ENCODE assay signal across 9 cellular contexts in the genomic region with DNA sequence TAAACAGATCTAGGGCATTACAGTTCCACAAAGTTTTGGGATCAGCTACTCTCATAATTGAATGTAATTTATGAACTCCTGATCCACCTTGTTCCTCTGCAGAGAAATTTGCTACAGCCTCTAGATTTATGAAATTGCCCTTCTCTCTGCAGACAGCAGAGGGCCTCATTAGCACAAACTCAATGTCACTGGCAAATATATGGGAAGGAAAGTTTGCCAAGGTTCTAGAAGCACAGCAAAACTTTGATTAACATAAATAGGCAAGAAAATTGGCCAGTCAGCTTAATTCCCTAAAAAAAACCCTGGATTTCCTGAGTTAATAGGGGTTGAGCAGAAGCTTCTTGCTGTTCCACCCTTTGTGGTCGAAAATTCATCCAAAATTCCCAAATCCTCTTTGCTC. TPM values are rescaled to one million over a fixed set of nuclear protein-coding genes. Genes with fewer than 3 reads are reported as not detected.
A peak's percentile ranks its signal among the peaks of the same experiment; 100 is the strongest.
DNase-seq lines count a peak whose midpoint lies in the region; ATAC-seq, FAIRE-seq and TF ChIP-seq lines count a peak whose summit lies in the region.
"Had no signal": no experiment of that assay in that cellular context is flagged by ENCODE, and none has a peak within 500 bp of the region (broad histone marks: within the 10 kb centered on the region; RNA-seq: fewer than 3 reads in every experiment).

No MANE protein-coding gene starts in this region.

- no peaks in the 10 kb centered on the region for H3K27me3 Mint-ChIP-seq in neural crest cell (ENCODE audit: low read depth)

- CTCF ChIA-PET in PC-3 (lab: Charles Lee) (interaction anchor here (1.4 to 2.1 kb wide), 2 partner anchors 116 to 117 kb away, joined by 4 to 9 read pairs; partner anchors contain the start of genes NCBP2L and TSC22D3), endothelial cell of umbilical vein (lab: Charles Lee) (interaction anchor here (0.8 to 5.0 kb wide), 13 partner anchors 10 to 236 kb away, joined by 3 to 109 read pairs (median 8); partner anchors contain the start of genes MID2, NCBP2L, PRPS1 and TSC22D3)

- no peaks in the 10 kb centered on the region for H3K9me1 ChIP-seq in endothelial cell of umbilical vein (replicated peaks; ENCODE audit: control insufficient read depth, extremely low read depth, insufficient read depth, low read length)

- ATAC-seq in PC-3 = no peak
- ATAC-seq in HG02610 (IDR thresholded peaks at IDR 0.05; ENCODE audit: unreplicated experiment) = no peak
- ATAC-seq in HG02938 (IDR thresholded peaks at IDR 0.05; ENCODE audit: unreplicated experiment) = no peak

- intact Hi-C loops in PC-3 (cut with micrococcal nuclease) = loop anchor here (1.0 to 10.0 kb wide), 5 partner anchors 59 to 413 kb away; partner anchors contain the start of gene NCBP2L
- intact Hi-C loops in endothelial cell of umbilical vein (cut with micrococcal nuclease) = loop anchor here (1.0 to 5.0 kb wide), 4 partner anchors 59 to 413 kb away; partner anchors contain the start of gene NCBP2L

- no peak for TF ChIP-seq POLR2A in endothelial cell of umbilical vein (IDR thresholded peaks at IDR 0.05; ENCODE audit: low read depth, low read length)

- H3K4me1 ChIP-seq in PC-3 (ENCODE audit: insufficient read depth, low read length) (peaks cover 14% of the 10 kb centered on the region), endothelial cell of umbilical vein (ENCODE audit: control insufficient read depth, extremely low read depth, insufficient read depth, low read length) (peaks cover 2% of the 10 kb centered on the region)
- H3K4me1 ChIP-seq in effector memory CD4-positive, alpha-beta T cell (ENCODE audit: control insufficient read depth, insufficient read depth, low read length, poor library complexity, severe bottlenecking) = peaks cover 5% of the 10 kb centered on the region

- H3K9me3 ChIP-seq in PC-3 (ENCODE audit: low read length) (no peaks in the 10 kb centered on the region), endothelial cell of umbilical vein (replicated peaks; ENCODE audit: control insufficient read depth, insufficient read depth, low read length) (no peaks in the 10 kb centered on the region)
- no peaks in the 10 kb centered on the region for H3K9me3 ChIP-seq in effector memory CD4-positive, alpha-beta T cell (ENCODE audit: control insufficient read depth, low read length)
- H3K9me3 ChIP-seq: SJSA1 had no signal

- H2AFZ ChIP-seq in PC-3 (ENCODE audit: low read length) (no peak overlapping the region), endothelial cell of umbilical vein (ENCODE audit: low read depth, low read length) (no peak overlapping the region)

- H3K79me2 ChIP-seq in PC-3 (ENCODE audit: low read length) (no peaks in the 10 kb centered on the region), endothelial cell of umbilical vein (ENCODE audit: control insufficient read depth, insufficient read depth, low read length) (no peaks in the 10 kb centered on the region)

- FAIRE-seq in endothelial cell of umbilical vein (lab: Jason Lieb, UNC) = peak; percentile 96

- dilution Hi-C loops in endothelial cell of umbilical vein (cut with MboI; ENCODE audit: extremely low pct_ligation_motif_present, low sequenced_read_pairs) = no loop called here

- H3K4me3 Mint-ChIP-seq in neural crest cell = no peak overlapping the region

- H3K27ac ChIP-seq in PC-3 (ENCODE audit: low read length) (no peak overlapping the region), endothelial cell of umbilical vein (ENCODE audit: insufficient read depth, low read depth, low read length) (no peak overlapping the region)
- H3K27ac ChIP-seq in effector memory CD4-positive, alpha-beta T cell (ENCODE audit: insufficient read depth, low read length, poor library complexity, severe bottlenecking) = no peak overlapping the region
- H3K27ac ChIP-seq: SJSA1 had no signal

- H3F3A ChIP-seq in PC-3 (ENCODE audit: low read length, unreplicated experiment) = no peaks in the 10 kb centered on the region

- no peaks in the 10 kb centered on the region for H3K9me2 ChIP-seq in PC-3 (replicated peaks; ENCODE audit: low read length)

- H3K27me3 ChIP-seq in PC-3 (ENCODE audit: low read length) (no peaks in the 10 kb centered on the region), endothelial cell of umbilical vein (ENCODE audit: control insufficient read depth in 2 of 2, insufficient read depth in 2 of 2, low read length in 2 of 2) (no peaks in the 10 kb centered on the region)
- no peaks in the 10 kb centered on the region for H3K27me3 ChIP-seq in effector memory CD4-positive, alpha-beta T cell (replicated peaks; ENCODE audit: control insufficient read depth, insufficient read depth, low read length, poor library complexity, severe bottlenecking)
- H3K27me3 ChIP-seq: SJSA1 had no signal

- no peak overlapping the region for H3K4me3 ChIP-seq in PC-3 (ENCODE audit: low read length)
- H3K4me3 ChIP-seq in endothelial cell of umbilical vein (replicated peaks in 1 of 3; ENCODE audit: insufficient read depth in 1 of 3, low read depth in 1 of 3, low read length in 3 of 3) = no peak overlapping the region
- no peak overlapping the region for H3K4me3 ChIP-seq in effector memory CD4-positive, alpha-beta T cell (ENCODE audit: insufficient read depth, low read depth, low read length, poor library complexity, severe bottlenecking)
- H3K4me3 ChIP-seq: SJSA1 had no signal

- H3K9ac ChIP-seq in PC-3 (ENCODE audit: low read length) = no peak overlapping the region
- no peak overlapping the region for H3K9ac ChIP-seq in endothelial cell of umbilical vein (replicated peaks; ENCODE audit: extremely low read depth, insufficient read depth, low read length)

- TF ChIP-seq CTCF in PC-3 (conservative IDR thresholded peaks at IDR 0.05; ENCODE audit: low read depth, low read length) (peak; percentile 76), endothelial cell of umbilical vein (IDR thresholded peaks at IDR 0.05; ENCODE audit: extremely low read depth in 1 of 2, insufficient read depth in 1 of 2, low read depth in 1 of 2, low read length in 2 of 2) (peak; percentile 39 to 42), neural crest cell (conservative IDR thresholded peaks at IDR 0.05) (peak; percentile 74)

- H3K36me3 Mint-ChIP-seq in neural crest cell (ENCODE audit: low read depth) = no peaks in the 10 kb centered on the region

- peaks cover 14% of the 10 kb centered on the region for H3K4me1 Mint-ChIP-seq in neural crest cell

- no peaks in the 10 kb centered on the region for H4K20me1 ChIP-seq in PC-3 (ENCODE audit: low read length)
- H4K20me1 ChIP-seq in endothelial cell of umbilical vein (replicated peaks; ENCODE audit: control insufficient read depth, extremely low read depth, insufficient read depth, low read length) = no peaks in the 10 kb centered on the region

- no TSS peak for BruUV-seq in PC-3 (replicated peaks; lab: Mats Ljungman, UMichigan)
- no TSS peak for BruUV-seq in endothelial cell of umbilical vein (replicated peaks; lab: Mats Ljungman, UMichigan)

- no peak overlapping the region for H3K27ac Mint-ChIP-seq in neural crest cell (ENCODE audit: unreplicated experiment)

- H3K36me3 ChIP-seq in PC-3 (ENCODE audit: low read depth, low read length) = no peaks in the 10 kb centered on the region
- H3K36me3 ChIP-seq in endothelial cell of umbilical vein (ENCODE audit: control insufficient read depth in 2 of 2, extremely low read depth in 1 of 2, insufficient read depth in 2 of 2, low read length in 2 of 2) = no peaks in the 10 kb centered on the region
- H3K36me3 ChIP-seq in effector memory CD4-positive, alpha-beta T cell (ENCODE audit: control insufficient read depth, insufficient read depth, low read length) = no peaks in the 10 kb centered on the region
- H3K36me3 ChIP-seq: SJSA1 had no signal

- no peaks in the 10 kb centered on the region for H3K9me3 Mint-ChIP-seq in neural crest cell

- DNase-seq in DMS53 treated with DMSO at 0.1 percent for 48 hours (lab: John Stamatoyannopoulos, UW; ENCODE audit: unreplicated experiment) (peak; percentile 25), HCEC 1CT (peak; percentile 30), PC-3 (peak; percentile 62), endothelial cell of umbilical vein (ENCODE audit: low read depth, low spot score) (peak; percentile 46), neural crest cell (ENCODE audit: low read depth, low spot score) (no peak)
- no peak for DNase-seq in effector memory CD4-positive, alpha-beta T cell

- H3K4me2 ChIP-seq in PC-3 (ENCODE audit: low read length) = no peak overlapping the region
- H3K4me2 ChIP-seq in endothelial cell of umbilical vein (ENCODE audit: insufficient read depth, low read length) = no peak overlapping the region

- POLR2A ChIA-PET in PC-3 (lab: Charles Lee; ENCODE audit: unreplicated experiment) = no interaction called here
- POLR2A ChIA-PET in endothelial cell of umbilical vein (lab: Charles Lee) = interaction anchor here (0.9 kb wide), 1 partner anchor 56 kb away, joined by 4 read pairs; no protein-coding TSS in a partner anchor

TF ChIP-seq in endothelial cell of umbilical vein, 7 proteins besides CTCF, POLR2A, EP300 and RAD21:
- TF ChIP-seq, protein P1, sequence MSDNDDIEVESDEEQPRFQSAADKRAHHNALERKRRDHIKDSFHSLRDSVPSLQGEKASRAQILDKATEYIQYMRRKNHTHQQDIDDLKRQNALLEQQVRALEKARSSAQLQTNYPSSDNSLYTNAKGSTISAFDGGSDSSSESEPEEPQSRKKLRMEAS (IDR thresholded peaks at IDR 0.05; ENCODE audit: insufficient read depth, insufficient read length) = no peak
- no peak for TF ChIP-seq EZH2 (IDR thresholded peaks at IDR 0.05; ENCODE audit: borderline replicate concordance, low read depth, low read length, severe bottlenecking)
- no peak for TF ChIP-seq JUN (IDR thresholded peaks at IDR 0.05; ENCODE audit: borderline replicate concordance, insufficient read depth, insufficient read length, low read depth)
- no peak for TF ChIP-seq MYC (IDR thresholded peaks at IDR 0.05; ENCODE audit: low read depth, low read length)
TF ChIP-seq in endothelial cell of umbilical vein: peak in this region for 0.

RNA-seq across cellular contexts. Expression of gene PRPS1, which starts 31.5 kb away (rescaled TPM):
- 57.0 and 70.8 TPM in 2 replicates for total RNA-seq in PC-3 (2014; rRNA removed)
- total RNA-seq in endothelial cell of umbilical vein = 36.8 and 38.7 TPM in 2 replicates
- 23.8 and 30.9 TPM in 2 replicates for polyA plus RNA-seq in endothelial cell of umbilical vein
- 31.9 and 38.3 TPM in 2 replicates for polyA plus RNA-seq in endothelial cell of umbilical vein (2011; cell fraction: cytosol; rRNA removed)
- 18.5 and 19.8 TPM in 2 replicates for polyA plus RNA-seq in endothelial cell of umbilical vein (2011; cell fraction: nucleus; rRNA removed)
- polyA plus RNA-seq in endothelial cell of umbilical vein (2012) = 37.5 and 46.7 TPM in 2 replicates
- 31.2 and 42.5 TPM in 2 replicates for polyA minus RNA-seq in endothelial cell of umbilical vein
- 59.0 TPM for polyA minus RNA-seq in endothelial cell of umbilical vein (2011; cell fraction: cytosol; rRNA and poly(A)+ RNA removed)
- polyA minus RNA-seq in endothelial cell of umbilical vein (2011; cell fraction: nucleus; rRNA and poly(A)+ RNA removed) = 13.0 and 14.1 TPM in 2 replicates
- total RNA-seq in neural crest cell = 68.6 and 71.2 TPM in 2 replicates

Comparison
In these comparisons a context has a peak if more than half of its experiments do, and no peak if none do; other contexts are left out.
1. DNase-seq: peak in DMS53 treated with DMSO at 0.1 percent for 48 hours (single experiment), HCEC 1CT (single experiment), PC-3 (single experiment) and endothelial cell of umbilical vein (single experiment); none in neural crest cell (single experiment) and effector memory CD4-positive, alpha-beta T cell (0 of 3).
2. Peak in every context shown above with its lines, with median percentiles within 50 percentile points of each other: CTCF ChIP-seq.